ENCODE assay signal across 20 cellular contexts in the genomic region with DNA sequence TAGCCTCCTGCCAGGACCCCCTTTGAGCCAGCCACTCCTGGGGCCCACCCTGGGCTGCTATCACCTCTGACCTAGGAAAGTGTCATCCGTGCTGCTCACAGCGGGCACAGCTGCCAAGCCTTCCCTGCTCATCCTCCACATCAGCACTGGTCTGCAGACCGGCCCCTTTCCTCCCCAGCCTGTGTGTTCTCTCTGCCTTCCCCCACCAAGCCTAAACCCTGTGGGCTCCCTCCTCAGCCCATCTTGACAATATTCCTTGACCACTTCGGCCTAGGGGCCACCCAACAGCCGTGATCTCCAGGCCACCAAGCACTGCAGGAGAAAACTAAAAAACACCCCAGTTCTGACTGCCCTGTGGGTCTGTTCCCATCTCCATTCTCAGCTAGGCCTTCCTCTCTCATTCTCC.
"Had no signal": no experiment of that assay in that cellular context is flagged by ENCODE, and none has a peak within 500 bp of the region (broad histone marks: within the 10 kb centered on the region; RNA-seq: fewer than 3 reads in every experiment).

No MANE protein-coding gene starts in this region.

- H3K4me1 ChIP-seq: colonic mucosa, tibial artery had no signal

- H3K4me1 Mint-ChIP-seq: central memory CD8-positive, alpha-beta T cell had no signal

- DNase-seq: activated CD4-positive, alpha-beta T cell treated with anti-CD3 and anti-CD28 coated beads for 4 hours; activated CD8-positive, alpha-beta memory T cell treated with anti-CD3 and anti-CD28 coated beads, Interleukin-2, amount 50 U/mL, for 4 hours; activated naive CD4-positive, alpha-beta T cell treated with anti-CD3 and anti-CD28 coated beads for 36 hours; activated T-cell treated with anti-CD3 and anti-CD28 coated beads, Interleukin-2, amount 50 U/mL, for 4 hours; anterior cingulate cortex; brain microvascular endothelial cell; colonic mucosa; erythroblast; heart left ventricle; kidney; left ventricle myocardium inferior; stimulated activated naive CD4-positive, alpha-beta T cell; substantia nigra; SW 1271 had no signal

- H3K9me3 Mint-ChIP-seq: activated naive CD4-positive, alpha-beta T cell treated with anti-CD3 and anti-CD28 coated beads for 36 hours; activated T-cell treated with anti-CD3 and anti-CD28 coated beads, Interleukin-2, amount 50 U/mL, for 4 hours; central memory CD8-positive, alpha-beta T cell had no signal

- FAIRE-seq: frontal cortex, kidney, TTC549, urothelium cell line had no signal

- H3K27ac ChIP-seq: brain microvascular endothelial cell, colonic mucosa, heart left ventricle, left ventricle myocardium inferior, neutrophil, tibial artery had no signal

- H3K36me3 ChIP-seq: neutrophil had no signal

- H3K27ac Mint-ChIP-seq: activated naive CD4-positive, alpha-beta T cell treated with anti-CD3 and anti-CD28 coated beads for 36 hours had no signal

- H3K4me3 Mint-ChIP-seq: activated naive CD4-positive, alpha-beta T cell treated with anti-CD3 and anti-CD28 coated beads for 36 hours; activated T-cell treated with anti-CD3 and anti-CD28 coated beads, Interleukin-2, amount 50 U/mL, for 4 hours; central memory CD8-positive, alpha-beta T cell had no signal

- H3K4me3 ChIP-seq: colonic mucosa, heart left ventricle, left ventricle myocardium inferior, tibial artery had no signal

- H3K9me3 ChIP-seq: colonic mucosa, heart left ventricle, left ventricle myocardium inferior, neutrophil, tibial artery had no signal

- H3K27me3 ChIP-seq: brain microvascular endothelial cell, colonic mucosa, heart left ventricle, tibial artery had no signal
